Comparison of ENCODE assay signal across 24 cellular contexts in the genomic region with DNA sequence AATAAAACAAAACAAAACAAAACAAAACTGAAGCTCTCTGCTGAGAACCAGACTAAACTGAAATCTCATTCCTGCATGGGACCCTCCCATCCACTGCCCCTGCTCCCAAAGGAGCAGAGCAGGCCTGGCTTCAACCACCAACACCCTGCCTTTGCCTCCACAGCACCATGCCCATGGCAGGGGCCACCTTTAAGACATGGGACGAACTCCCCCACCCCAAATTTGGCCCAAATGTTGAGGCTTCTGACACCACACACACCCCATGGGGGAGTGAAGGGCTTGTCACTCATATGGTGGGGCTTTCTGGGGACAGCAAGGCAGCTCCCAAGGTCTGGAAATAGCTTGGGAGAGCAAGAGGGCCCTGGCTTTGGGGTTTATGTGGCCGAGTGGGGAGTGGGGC.
"Had no signal": no experiment of that assay in that cellular context is flagged by ENCODE, and none has a peak within 500 bp of the region (broad histone marks: within the 10 kb centered on the region; RNA-seq: fewer than 3 reads in every experiment).

No MANE protein-coding gene starts in this region.

- H3K27ac Mint-ChIP-seq: activated CD4-positive, alpha-beta memory T cell treated with anti-CD3 and anti-CD28 coated beads for 36 hours; activated CD4-positive, alpha-beta T cell treated with anti-CD3 and anti-CD28 coated beads, Interleukin-2, amount 10 ng/mL, durations not matched to agents 7 days and 5 days; activated naive CD4-positive, alpha-beta T cell treated with anti-CD3 and anti-CD28 coated beads, Interleukin-2, amount 50 U/mL, for 72 hours; activated naive CD8-positive, alpha-beta T cell treated with anti-CD3 and anti-CD28 coated beads, Interleukin-2, amount 50 U/mL, for 24 hours; T-cell had no signal

- H3K4me1 ChIP-seq: ascending aorta had no signal

- H3K9me3 ChIP-seq: ascending aorta had no signal

- H3K27me3 Mint-ChIP-seq: activated CD4-positive, alpha-beta memory T cell treated with anti-CD3 and anti-CD28 coated beads for 36 hours; activated CD4-positive, alpha-beta T cell treated with anti-CD3 and anti-CD28 coated beads, Interleukin-2, amount 10 ng/mL, durations not matched to agents 7 days and 5 days; activated naive CD8-positive, alpha-beta T cell treated with anti-CD3 and anti-CD28 coated beads, Interleukin-2, amount 50 U/mL, for 24 hours; T-cell had no signal

- H3K27me3 ChIP-seq: ascending aorta, brain microvascular endothelial cell, cardiac muscle cell had no signal

- DNase-seq: activated CD4-positive, alpha-beta memory T cell treated with anti-CD3 and anti-CD28 coated beads for 36 hours; activated CD4-positive, alpha-beta T cell treated with anti-CD3 and anti-CD28 coated beads, Interleukin-2, amount 10 ng/mL, durations not matched to agents 7 days and 5 days; activated CD4-positive, CD25-positive, alpha-beta regulatory T cell; activated naive CD4-positive, alpha-beta T cell treated with Interleukin-2 at 50 U/mL for 16 hours; activated naive CD8-positive, alpha-beta T cell treated with anti-CD3 and anti-CD28 coated beads, Interleukin-2, amount 50 U/mL, for 24 hours; activated T-cell treated with anti-CD3 and anti-CD28 coated beads for 4 hours; amniotic stem cell; brain microvascular endothelial cell; cerebellar nuclear complex; Kasumi-1; NCI-H1930; NCI-H2171 treated with DMSO at 0.1 percent for 48 hours; NCI-H226; NCI-H82; OCI-M1; T-helper 2 cell; T1000 had no signal

- H3K4me1 Mint-ChIP-seq: activated CD4-positive, alpha-beta T cell treated with anti-CD3 and anti-CD28 coated beads, Interleukin-2, amount 10 ng/mL, durations not matched to agents 7 days and 5 days; activated naive CD8-positive, alpha-beta T cell treated with anti-CD3 and anti-CD28 coated beads, Interleukin-2, amount 50 U/mL, for 24 hours; T-cell had no signal

- FAIRE-seq: K562, TTC549 had no signal

- H3K4me3 Mint-ChIP-seq: activated CD4-positive, alpha-beta memory T cell treated with anti-CD3 and anti-CD28 coated beads for 36 hours; activated CD4-positive, alpha-beta T cell treated with anti-CD3 and anti-CD28 coated beads, Interleukin-2, amount 10 ng/mL, durations not matched to agents 7 days and 5 days; activated naive CD8-positive, alpha-beta T cell treated with anti-CD3 and anti-CD28 coated beads, Interleukin-2, amount 50 U/mL, for 24 hours; T-cell had no signal

- H3K4me3 ChIP-seq: ascending aorta, cardiac muscle cell, K562, SK-N-MC had no signal

- H3K36me3 ChIP-seq: ascending aorta, brain microvascular endothelial cell, cardiac muscle cell had no signal

- H3K9me3 Mint-ChIP-seq: activated CD4-positive, alpha-beta T cell treated with anti-CD3 and anti-CD28 coated beads, Interleukin-2, amount 10 ng/mL, durations not matched to agents 7 days and 5 days; activated naive CD4-positive, alpha-beta T cell treated with anti-CD3 and anti-CD28 coated beads, Interleukin-2, amount 50 U/mL, for 72 hours had no signal

- H3K36me3 Mint-ChIP-seq: activated CD4-positive, alpha-beta memory T cell treated with anti-CD3 and anti-CD28 coated beads for 36 hours; activated naive CD4-positive, alpha-beta T cell treated with anti-CD3 and anti-CD28 coated beads, Interleukin-2, amount 50 U/mL, for 72 hours; T-cell had no signal

- H3K27ac ChIP-seq: ascending aorta, brain microvascular endothelial cell, cardiac muscle cell, SK-N-MC had no signal
